9 cellular contexts compared by ENCODE assay signal in the genomic region with DNA sequence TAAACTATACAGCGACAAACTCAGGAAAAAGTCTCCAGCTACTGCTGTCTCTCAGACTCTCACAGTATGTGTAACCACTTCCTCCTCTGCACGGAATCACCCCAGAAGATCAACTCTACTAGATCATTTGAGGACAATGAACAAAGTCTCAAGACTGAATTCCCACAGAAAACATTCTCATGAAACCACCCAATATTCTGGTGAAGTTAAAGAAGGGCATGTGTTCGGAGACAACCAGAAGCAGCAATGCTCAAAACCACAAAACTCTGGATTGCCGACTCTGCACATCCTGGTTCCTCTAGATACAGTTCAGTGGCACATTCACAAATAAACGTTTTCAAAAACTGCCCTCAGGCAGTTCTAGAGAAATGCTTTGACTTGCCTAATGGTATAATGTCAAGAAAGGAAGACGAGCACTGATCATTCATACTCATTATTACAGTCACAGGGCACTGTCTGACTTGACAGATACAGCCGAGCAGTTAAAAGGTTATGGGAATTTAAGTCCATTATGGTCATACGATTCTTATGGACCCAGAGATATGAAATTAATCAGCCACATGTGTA.
DNase-seq lines count a peak whose midpoint lies in the region; ATAC-seq and TF ChIP-seq lines count a peak whose summit lies in the region.
"Had no signal": no experiment of that assay in that cellular context is flagged by ENCODE, and none has a peak within 500 bp of the region (broad histone marks: within the 10 kb centered on the region; RNA-seq: fewer than 3 reads in every experiment).

No MANE protein-coding gene starts in this region.

- H3K27ac ChIP-seq in CD8-positive, alpha-beta T cell (ENCODE audit: low read depth, low read length) = peak overlapping the region; percentile 27

- no peaks in the 10 kb centered on the region for H3K36me3 ChIP-seq in CD8-positive, alpha-beta T cell (ENCODE audit: insufficient read depth, low read length)
- H3K36me3 ChIP-seq: HAP-1 had no signal

- POLR2A ChIA-PET in CD8-positive, alpha-beta T cell (lab: Charles Lee) = interaction anchor here (0.7 to 1.4 kb wide), 7 partner anchors 8 to 93 kb away, joined by 3 to 7 read pairs (median 4); no protein-coding TSS in a partner anchor
- POLR2A ChIA-PET in T-cell (lab: Charles Lee) = interaction anchor here in 1 of 2 donors (0.5 to 0.6 kb wide), 3 partner anchors 10 to 34 kb away, joined by 3 read pairs; no protein-coding TSS in a partner anchor

- ATAC-seq in CD8-positive, alpha-beta T cell = peak; percentile 82
- ATAC-seq in GM19455 (IDR thresholded peaks at IDR 0.05; ENCODE audit: unreplicated experiment) (peak; percentile 98), HG03457 (IDR thresholded peaks at IDR 0.05; ENCODE audit: unreplicated experiment) (peak; percentile 91), T-cell (replicated peaks in 1 of 4) (peak; percentile 83 to 89 (median 88))
- ATAC-seq in effector memory CD8-positive, alpha-beta T cell (replicated peaks) = peak; percentile 93

- peaks cover 72% of the 10 kb centered on the region for H3K4me1 ChIP-seq in CD8-positive, alpha-beta T cell (ENCODE audit: insufficient read depth, low read length)
- H3K4me1 ChIP-seq: HAP-1 had no signal

- H3K4me3 Mint-ChIP-seq in CD8-positive, alpha-beta T cell = peak overlapping the region; percentile 72
- peak overlapping the region; percentile 61 to 73 (median 71) for H3K4me3 Mint-ChIP-seq in T-cell
- peak overlapping the region; percentile 68 to 74 for H3K4me3 Mint-ChIP-seq in effector memory CD8-positive, alpha-beta T cell

- intact Hi-C loops in CD8-positive, alpha-beta T cell (cut with DNase I, micrococcal nuclease) = loop anchor here in 1 of 2 experiments (1.0 to 5.0 kb wide), 4 partner anchors 12 to 91 kb away; a partner anchor contains a TSS

- DNase-seq in CD8-positive, alpha-beta T cell = peak in 4 of 7 experiments; percentile 39 to 59 (median 50)
- peak in 29 of 34 experiments; percentile 3 to 70 (median 46) for DNase-seq in T-cell
- DNase-seq in effector memory CD8-positive, alpha-beta T cell = peak; percentile 28 to 47 (median 34)
- peak; percentile 74 for DNase-seq in renal cortical epithelial cell (ENCODE audit: low read depth)
- no peak for DNase-seq in ACHN
- no peak for DNase-seq in AG08395 (ENCODE audit: low spot score)

- CTCF ChIA-PET in CD8-positive, alpha-beta T cell (lab: Charles Lee) = interaction anchor here (4.4 kb wide), 1 partner anchor 13 kb away, joined by 19 read pairs; no protein-coding TSS in a partner anchor
- CTCF ChIA-PET in T-cell (lab: Charles Lee) = interaction anchor here (0.5 to 3.2 kb wide), 4 partner anchors 13 to 87 kb away, joined by 3 to 13 read pairs (median 4); no protein-coding TSS in a partner anchor

- no peak for TF ChIP-seq CTCF in CD8-positive, alpha-beta T cell (IDR thresholded peaks at IDR 0.05)

- peak overlapping the region; percentile 93 for H3K27ac Mint-ChIP-seq in CD8-positive, alpha-beta T cell
- H3K27ac Mint-ChIP-seq in T-cell = peak overlapping the region; percentile 98
- H3K27ac Mint-ChIP-seq in effector memory CD8-positive, alpha-beta T cell = peak overlapping the region; percentile 93 to 96

- in situ Hi-C loops in ACHN (cut with HindIII; ENCODE audit: low pct_ligation_motif_present, low pct_unique_long_range_greater_than_20kb, low sequenced_read_pairs) = no loop called here

- peaks cover 78% of the 10 kb centered on the region for H3K4me1 Mint-ChIP-seq in CD8-positive, alpha-beta T cell (ENCODE audit: low read depth)
- H3K4me1 Mint-ChIP-seq in T-cell = peaks cover 81 to 86% (median 82%) of the 10 kb centered on the region in 3 donors
- H3K4me1 Mint-ChIP-seq in effector memory CD8-positive, alpha-beta T cell (ENCODE audit: low read depth in 2 of 2) = peaks cover 31 to 54% of the 10 kb centered on the region in 2 donors

- H3K27me3 ChIP-seq in CD8-positive, alpha-beta T cell (ENCODE audit: insufficient read depth, low read length) = no peaks in the 10 kb centered on the region

- H3K9me3 ChIP-seq in CD8-positive, alpha-beta T cell (ENCODE audit: low read length) = no peaks in the 10 kb centered on the region
- H3K9me3 ChIP-seq: HAP-1 had no signal

- H3K27me3 Mint-ChIP-seq in CD8-positive, alpha-beta T cell (ENCODE audit: low read depth) = no peaks in the 10 kb centered on the region
- no peaks in the 10 kb centered on the region for H3K27me3 Mint-ChIP-seq in T-cell
- H3K27me3 Mint-ChIP-seq in effector memory CD8-positive, alpha-beta T cell = no peaks in the 10 kb centered on the region

- H3K36me3 Mint-ChIP-seq in CD8-positive, alpha-beta T cell = no peaks in the 10 kb centered on the region
- no peaks in the 10 kb centered on the region for H3K36me3 Mint-ChIP-seq in T-cell
- no peaks in the 10 kb centered on the region for H3K36me3 Mint-ChIP-seq in effector memory CD8-positive, alpha-beta T cell (ENCODE audit: insufficient read depth)

- no peaks in the 10 kb centered on the region for H3K9me3 Mint-ChIP-seq in CD8-positive, alpha-beta T cell
- no peaks in the 10 kb centered on the region for H3K9me3 Mint-ChIP-seq in T-cell
- no peaks in the 10 kb centered on the region for H3K9me3 Mint-ChIP-seq in effector memory CD8-positive, alpha-beta T cell

- peak overlapping the region; percentile 12 for H3K4me3 ChIP-seq in CD8-positive, alpha-beta T cell (ENCODE audit: low read depth, low read length)
- H3K4me3 ChIP-seq: HAP-1 had no signal

Comparison
In these comparisons a context has a peak if more than half of its experiments do, and no peak if none do; other contexts are left out.
1. DNase-seq: peak in CD8-positive, alpha-beta T cell (4 of 7), T-cell (29 of 34), effector memory CD8-positive, alpha-beta T cell (3 of 3) and renal cortical epithelial cell (single experiment); none in ACHN (single experiment) and AG08395 (single experiment).
2. Peak in every context shown above with its lines, with median percentiles within 50 percentile points of each other: ATAC-seq, H3K27ac Mint-ChIP-seq and H3K4me3 Mint-ChIP-seq.